2 cellular contexts compared by ENCODE assay signal in genomic region chr22:20920881-20921203, GRCh38.
TF ChIP-seq lines count a peak whose summit lies in the region.

No MANE protein-coding gene starts in this region.

TF ChIP-seq in SK-N-SH, 30 proteins besides CTCF, POLR2A, EP300 and RAD21:
- TF ChIP-seq REST (IDR thresholded peaks at IDR 0.05; ENCODE audit: low read depth, low read length) (no peak), ZBTB33 (IDR thresholded peaks at IDR 0.05; ENCODE audit: borderline replicate concordance, low read depth) (no peak), RFX5 (IDR thresholded peaks at IDR 0.05; ENCODE audit: low read length) (no peak), GABPA (IDR thresholded peaks at IDR 0.05; ENCODE audit: low read depth) (no peak), MEF2A (IDR thresholded peaks at IDR 0.05; ENCODE audit: borderline replicate concordance, low read depth) (no peak), MAX (IDR thresholded peaks at IDR 0.05; ENCODE audit: low read depth) (no peak), NRF1 (IDR thresholded peaks at IDR 0.05; ENCODE audit: low read depth, low read length) (no peak), TCF12 (IDR thresholded peaks at IDR 0.05) (no peak), SMC3 (IDR thresholded peaks at IDR 0.05; ENCODE audit: low read depth, low read length) (no peak), TEAD4 (IDR thresholded peaks at IDR 0.05; ENCODE audit: borderline replicate concordance, insufficient read depth) (no peak), IRF3 (IDR thresholded peaks at IDR 0.05; ENCODE audit: low read depth, low read length) (no peak), FOXM1 (IDR thresholded peaks at IDR 0.05; ENCODE audit: low read depth) (no peak), PBX3 (IDR thresholded peaks at IDR 0.05) (no peak), GATA2 (CRISPR knock-in tag; IDR thresholded peaks at IDR 0.05) (no peak), EZH2phosphoT487 (IDR thresholded peaks at IDR 0.05; ENCODE audit: borderline replicate concordance, low read depth) (no peak), USF2 (IDR thresholded peaks at IDR 0.05; ENCODE audit: borderline replicate concordance, low read depth, low read length) (no peak), ELF1 (IDR thresholded peaks at IDR 0.05) (no peak), JUND (IDR thresholded peaks at IDR 0.05) (no peak), RXRA (IDR thresholded peaks at IDR 0.05; ENCODE audit: borderline replicate concordance, low read depth) (no peak), TAF1 (IDR thresholded peaks at IDR 0.05; ENCODE audit: borderline replicate concordance, low read depth, low read length) (no peak)

TF ChIP-seq in SK-N-SH treated with all-trans-retinoic acid at 6 μM for 48 hours, 23 proteins besides CTCF, POLR2A, EP300 and RAD21 (continued from another document):
- TF ChIP-seq CSRNP3 (CRISPR knock-in tag; IDR thresholded peaks at IDR 0.05), result no peak
- TF ChIP-seq ZNF565 (CRISPR knock-in tag; conservative IDR thresholded peaks at IDR 0.05; ENCODE audit: low read depth), result no peak
- TF ChIP-seq GLIS3 (CRISPR knock-in tag; IDR thresholded peaks at IDR 0.05), result no peak
- no peak for TF ChIP-seq ISL1 (CRISPR knock-in tag; IDR thresholded peaks at IDR 0.05)
- TF ChIP-seq PPARA (CRISPR knock-in tag; IDR thresholded peaks at IDR 0.05; ENCODE audit: borderline replicate concordance), result no peak
- TF ChIP-seq TOX (CRISPR knock-in tag; IDR thresholded peaks at IDR 0.05; ENCODE audit: borderline replicate concordance), result no peak
